ENCODE assay signal across 8 cellular contexts in the genomic region with DNA sequence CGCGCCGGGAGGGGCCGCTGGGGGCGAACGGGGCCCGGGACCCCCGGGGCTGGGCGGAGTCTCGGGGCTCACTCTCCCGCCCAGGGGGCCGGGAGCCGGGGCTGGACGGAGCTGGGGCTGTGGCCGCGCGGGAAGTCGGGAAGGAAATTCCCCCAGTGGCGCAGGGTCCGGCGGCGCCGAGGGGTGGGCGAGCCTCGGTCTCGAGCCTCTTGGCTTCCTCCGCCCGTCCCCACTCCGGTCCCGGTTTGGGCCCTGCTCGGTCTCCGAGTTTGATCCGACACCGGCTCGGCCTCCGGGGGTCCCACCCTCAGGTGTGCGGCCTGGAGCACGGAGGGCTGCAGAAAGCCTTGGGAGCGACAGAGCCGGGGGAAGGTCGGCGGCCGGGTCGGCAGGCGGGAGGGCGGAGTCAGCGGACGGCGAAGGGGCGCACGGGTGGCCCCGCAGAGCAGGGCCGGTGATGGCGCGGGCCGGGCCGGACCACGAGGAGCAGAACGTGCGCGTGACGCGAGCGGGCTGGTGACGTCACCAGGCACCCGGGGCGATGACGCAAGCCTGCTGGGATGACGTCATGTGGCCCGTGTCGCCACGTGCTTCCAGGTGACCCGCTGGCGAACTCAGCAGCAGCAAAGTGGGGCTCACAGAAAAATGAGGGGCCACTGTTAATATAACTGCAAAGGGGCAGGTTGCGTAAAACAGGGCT. TPM values are rescaled to one million over a fixed set of nuclear protein-coding genes. Genes with fewer than 3 reads are reported as not detected.
DNase-seq lines count a peak whose midpoint lies in the region; ATAC-seq lines count a peak whose summit lies in the region.

No MANE protein-coding gene starts in this region.

- intact Hi-C loops in Right ventricle myocardium superior (cut with DNase I) (no loop called here), posterior cingulate gyrus (cut with DNase I) (loop anchor here (1.0 to 5.0 kb wide), 2 partner anchors 16 to 98 kb away; no protein-coding TSS in a partner anchor)

- DNase-seq in Caki2 (ENCODE audit: low read depth): peak; percentile 85
- peak; percentile 65 for DNase-seq in SK-MEL-5 (ENCODE audit: low read depth, low spot score)
- DNase-seq in activated naive CD8-positive, alpha-beta T cell treated with anti-CD3 and anti-CD28 coated beads, Interleukin-2, amount 50 U/mL, for 16 hours (ENCODE audit: low read depth, low spot score): peak; percentile 32
- peak; percentile 80 for DNase-seq in Right ventricle myocardium superior
- DNase-seq in posterior cingulate gyrus: peak in 8 of 10 donors; percentile 45 to 94 (median 68)

- in situ Hi-C loops in Caki2 (cut with HindIII; ENCODE audit: low pct_unique_long_range_greater_than_20kb, low sequenced_read_pairs) (no loop called here), SK-MEL-5 (cut with HindIII; ENCODE audit: low pct_unique_long_range_greater_than_20kb, low sequenced_read_pairs) (no loop called here)

- peak; percentile 20 for ATAC-seq in HG02678 (IDR thresholded peaks at IDR 0.05; ENCODE audit: unreplicated experiment)
- ATAC-seq in Right ventricle myocardium superior (ENCODE audit: poor library complexity): peak; percentile 66
- ATAC-seq in GM18873 (IDR thresholded peaks at IDR 0.05; ENCODE audit: low FRiP score, unreplicated experiment): no peak
- ATAC-seq in GM18520 (IDR thresholded peaks at IDR 0.05; ENCODE audit: unreplicated experiment): no peak

RNA-seq across cellular contexts. Expression of gene HES4, which starts 0.6 kb away (rescaled TPM):
- 45.3 and 73.0 TPM in 2 replicates for total RNA-seq in Caki2 (2014; rRNA removed; shearing (Covaris generic); ENCODE audit: low replicate concordance)
- total RNA-seq in SK-MEL-5 (2014; rRNA removed; shearing (Covaris generic)): 4.8 and 8.4 TPM in 2 replicates
- 5.6 and 5.8 TPM in 2 replicates for polyA plus RNA-seq in SK-MEL-5 (2015; cell fraction: cytosol; rRNA removed)
- 30.8 and 42.4 TPM in 2 replicates for polyA plus RNA-seq in SK-MEL-5 (2015; cell fraction: nucleus; rRNA removed)
- total RNA-seq in Right ventricle myocardium superior: 27.4 TPM

RNA-seq across cellular contexts. Expression of gene ISG15, which starts 12.8 kb away (rescaled TPM):
- total RNA-seq in Caki2 (2014; rRNA removed; shearing (Covaris generic); ENCODE audit: low replicate concordance): 129 and 152 TPM in 2 replicates
- 3.1 and 6.2 TPM in 2 replicates for total RNA-seq in SK-MEL-5 (2014; rRNA removed; shearing (Covaris generic))
- polyA plus RNA-seq in SK-MEL-5 (2015; cell fraction: cytosol; rRNA removed): 4.5 and 8.6 TPM in 2 replicates
- polyA plus RNA-seq in SK-MEL-5 (2015; cell fraction: nucleus; rRNA removed): not detected in 2 replicates
- 13.3 TPM for total RNA-seq in Right ventricle myocardium superior

RNA-seq across cellular contexts. Expression of gene PERM1, which starts 18.6 kb away (rescaled TPM):
- 0.20 TPM in 1 of 2 replicates, not detected in the other for total RNA-seq in Caki2 (2014; rRNA removed; shearing (Covaris generic); ENCODE audit: low replicate concordance)
- total RNA-seq in SK-MEL-5 (2014; rRNA removed; shearing (Covaris generic)): 0.85 and 1.3 TPM in 2 replicates
- 0.42 and 0.81 TPM in 2 replicates for polyA plus RNA-seq in SK-MEL-5 (2015; cell fraction: cytosol; rRNA removed)
- polyA plus RNA-seq in SK-MEL-5 (2015; cell fraction: nucleus; rRNA removed): 0.60 TPM in 1 of 2 replicates, not detected in the other
- total RNA-seq in Right ventricle myocardium superior: 170 TPM

RNA-seq across cellular contexts. Expression of gene AGRN, which starts 19.4 kb away (rescaled TPM):
- 246 and 278 TPM in 2 replicates for total RNA-seq in Caki2 (2014; rRNA removed; shearing (Covaris generic); ENCODE audit: low replicate concordance)
- 21.3 and 23.0 TPM in 2 replicates for total RNA-seq in SK-MEL-5 (2014; rRNA removed; shearing (Covaris generic))
- 58.8 and 70.0 TPM in 2 replicates for polyA plus RNA-seq in SK-MEL-5 (2015; cell fraction: cytosol; rRNA removed)
- polyA plus RNA-seq in SK-MEL-5 (2015; cell fraction: nucleus; rRNA removed): 110 and 125 TPM in 2 replicates
- total RNA-seq in Right ventricle myocardium superior: 12.8 TPM

RNA-seq across cellular contexts. Expression of gene PLEKHN1, which starts 34.2 kb away (rescaled TPM):
- total RNA-seq in Caki2 (2014; rRNA removed; shearing (Covaris generic); ENCODE audit: low replicate concordance): 0.17 and 2.3 TPM in 2 replicates
- total RNA-seq in SK-MEL-5 (2014; rRNA removed; shearing (Covaris generic)): 0.03 and 0.11 TPM in 2 replicates
- polyA plus RNA-seq in SK-MEL-5 (2015; cell fraction: cytosol; rRNA removed): 1.1 and 2.4 TPM in 2 replicates
- polyA plus RNA-seq in SK-MEL-5 (2015; cell fraction: nucleus; rRNA removed): 5.9 and 9.6 TPM in 2 replicates
- total RNA-seq in Right ventricle myocardium superior: not detected

Comparison
In these comparisons a context has a peak if more than half of its experiments do, and no peak if none do; other contexts are left out.
1. DNase-seq: peak in every context shown above with its lines; median percentile 85 in Caki2; 80 in Right ventricle myocardium superior; 68 in posterior cingulate gyrus; 65 in SK-MEL-5; 32 in activated naive CD8-positive, alpha-beta T cell treated with anti-CD3 and anti-CD28 coated beads, Interleukin-2, amount 50 U/mL, for 16 hours.
2. ATAC-seq: peak in HG02678 (single experiment) and Right ventricle myocardium superior (single experiment); none in GM18873 (single experiment) and GM18520 (single experiment).
3. RNA of gene PERM1, which starts 18.6 kb away (total RNA-seq): 170 TPM in Right ventricle myocardium superior (single experiment); 0.85 to 1.3 TPM in SK-MEL-5 and 0.20 TPM in Caki2; every median in the first group is over 10 times any median in the second.